ENCODE assay signal across 8 cellular contexts in genomic region chr7:1533569-1534329, GRCh38. TPM values are rescaled to one million over a fixed set of nuclear protein-coding genes. Genes with fewer than 3 reads are reported as not detected.
DNase-seq lines count a peak whose midpoint lies in the region; ATAC-seq, FAIRE-seq and TF ChIP-seq lines count a peak whose summit lies in the region.

No MANE protein-coding gene starts in this region.

- peak overlapping the region; percentile 85 for H3K4me3 Mint-ChIP-seq in activated CD4-positive, alpha-beta T cell treated with anti-CD3 and anti-CD28 coated beads, Interleukin-2, amount 10 ng/mL, durations not matched to agents 7 days and 5 days
- peak overlapping the region; percentile 80 for H3K4me3 Mint-ChIP-seq in mesothelial cell of epicardium

- peaks cover 71% of the 10 kb centered on the region for H3K4me1 ChIP-seq in vagina

- peaks cover 2% of the 10 kb centered on the region for H3K36me3 Mint-ChIP-seq in activated CD4-positive, alpha-beta T cell treated with anti-CD3 and anti-CD28 coated beads, Interleukin-2, amount 10 ng/mL, durations not matched to agents 7 days and 5 days (ENCODE audit: low read depth)
- H3K36me3 Mint-ChIP-seq in mesothelial cell of epicardium: no peaks in the 10 kb centered on the region

- no peak for TF ChIP-seq POLR2A in vagina (IDR thresholded peaks at IDR 0.05)

- H3K27me3 ChIP-seq in vagina: no peaks in the 10 kb centered on the region

- intact Hi-C loops in vagina (cut with DNase I): loop anchor here (5.0 kb wide), 1 partner anchor 39 kb away; the partner anchor contains the start of gene PSMG3

- CTCF ChIA-PET in activated CD4-positive, alpha-beta T cell treated with anti-CD3 and anti-CD28 coated beads, Interleukin-2, amount 10 ng/mL, durations not matched to agents 7 days and 5 days (lab: Charles Lee): interaction anchor here (0.8 to 1.0 kb wide), 2 partner anchors 22 to 101 kb away, joined by 3 read pairs; partner anchors contain the start of gene TMEM184A

- H3K4me1 Mint-ChIP-seq in activated CD4-positive, alpha-beta T cell treated with anti-CD3 and anti-CD28 coated beads, Interleukin-2, amount 10 ng/mL, durations not matched to agents 7 days and 5 days: peaks cover 35% of the 10 kb centered on the region
- H3K4me1 Mint-ChIP-seq in mesothelial cell of epicardium: peaks cover 53% of the 10 kb centered on the region

- H3K27ac Mint-ChIP-seq in activated CD4-positive, alpha-beta T cell treated with anti-CD3 and anti-CD28 coated beads, Interleukin-2, amount 10 ng/mL, durations not matched to agents 7 days and 5 days: peak overlapping the region; percentile 95
- peak overlapping the region; percentile 95 for H3K27ac Mint-ChIP-seq in mesothelial cell of epicardium

- no peak for TF ChIP-seq CTCF in mesothelial cell of epicardium (IDR thresholded peaks at IDR 0.05; ENCODE audit: unreplicated experiment)
- TF ChIP-seq CTCF in vagina (IDR thresholded peaks at IDR 0.05): no peak

- DNase-seq in activated CD4-positive, alpha-beta T cell treated with anti-CD3 and anti-CD28 coated beads, Interleukin-2, amount 10 ng/mL, durations not matched to agents 7 days and 5 days: no peak
- DNase-seq in activated CD4-positive, alpha-beta T cell treated with anti-CD3 and anti-CD28 coated beads, Interleukin-2, amount 50 U/mL, for 4 hours: no peak
- DNase-seq in RCC 7860 (ENCODE audit: low spot score): peak; percentile 93
- no peak for DNase-seq in mesothelial cell of epicardium (ENCODE audit: low spot score in 2 of 2, unreplicated experiment in 2 of 2)
- DNase-seq in vagina (ENCODE audit: extremely low spot score in 2 of 2): no peak
- no peak for DNase-seq in RPMI8226

- H3K9me3 ChIP-seq in vagina: no peaks in the 10 kb centered on the region

- POLR2A ChIA-PET in activated CD4-positive, alpha-beta T cell treated with anti-CD3 and anti-CD28 coated beads, Interleukin-2, amount 10 ng/mL, durations not matched to agents 7 days and 5 days (lab: Charles Lee): no interaction called here

- H3K36me3 ChIP-seq in vagina: no peaks in the 10 kb centered on the region

- no peak for ATAC-seq in GM18909 (IDR thresholded peaks at IDR 0.05; ENCODE audit: poor library complexity, unreplicated experiment)

- peak overlapping the region; percentile 70 to 95 for H3K4me3 ChIP-seq in vagina

- peak; percentile 86 for FAIRE-seq in RCC 7860 (lab: Jason Lieb, UNC)

- no peaks in the 10 kb centered on the region for H3K9me3 Mint-ChIP-seq in activated CD4-positive, alpha-beta T cell treated with anti-CD3 and anti-CD28 coated beads, Interleukin-2, amount 10 ng/mL, durations not matched to agents 7 days and 5 days
- H3K9me3 Mint-ChIP-seq in mesothelial cell of epicardium: no peaks in the 10 kb centered on the region

- no peaks in the 10 kb centered on the region for H3K27me3 Mint-ChIP-seq in activated CD4-positive, alpha-beta T cell treated with anti-CD3 and anti-CD28 coated beads, Interleukin-2, amount 10 ng/mL, durations not matched to agents 7 days and 5 days
- peaks cover 3% of the 10 kb centered on the region for H3K27me3 Mint-ChIP-seq in mesothelial cell of epicardium (ENCODE audit: low read depth)

- H3K27ac ChIP-seq in cingulate gyrus (ENCODE audit: low read depth, low read length): peak overlapping the region; percentile 92
- peak overlapping the region; percentile 99 for H3K27ac ChIP-seq in vagina

RNA-seq across cellular contexts. Expression of gene MAFK, which starts 3.2 kb away (rescaled TPM):
- total RNA-seq in activated CD4-positive, alpha-beta T cell treated with anti-CD3 and anti-CD28 coated beads, Interleukin-2, amount 10 ng/mL, durations not matched to agents 7 days and 5 days: 10 to 100 TPM; 24.7 to 29.3 TPM
- total RNA-seq in mesothelial cell of epicardium: 46.0 to 47.7 TPM (median 46.5 TPM) in 3 replicates
- total RNA-seq in vagina: 30.0 TPM

RNA-seq across cellular contexts. Expression of gene TMEM184A, which starts 22.3 kb away (rescaled TPM):
- total RNA-seq in activated CD4-positive, alpha-beta T cell treated with anti-CD3 and anti-CD28 coated beads, Interleukin-2, amount 10 ng/mL, durations not matched to agents 7 days and 5 days: not detected
- total RNA-seq in mesothelial cell of epicardium: 4.3 to 5.0 TPM (median 5.0 TPM) in 3 replicates
- 129 TPM for total RNA-seq in vagina

RNA-seq across cellular contexts. Expression of gene INTS1, which starts 29.6 kb away (rescaled TPM):
- total RNA-seq in activated CD4-positive, alpha-beta T cell treated with anti-CD3 and anti-CD28 coated beads, Interleukin-2, amount 10 ng/mL, durations not matched to agents 7 days and 5 days: 100 to 1,000 TPM in 1 of 2 experiments, 10 to 100 TPM in 1; 90.6 to 104 TPM
- 141 to 163 TPM (median 149 TPM) in 3 replicates for total RNA-seq in mesothelial cell of epicardium
- total RNA-seq in vagina: 67.3 TPM

RNA-seq across cellular contexts. Expression of gene PSMG3, which starts 36.1 kb away (rescaled TPM):
- 10 to 100 TPM; 23.1 to 29.3 TPM for total RNA-seq in activated CD4-positive, alpha-beta T cell treated with anti-CD3 and anti-CD28 coated beads, Interleukin-2, amount 10 ng/mL, durations not matched to agents 7 days and 5 days
- total RNA-seq in mesothelial cell of epicardium (27.0 to 32.5 TPM (median 31.0 TPM) in 3 replicates), vagina (49.6 TPM)

Comparison
In these comparisons a context has a peak if more than half of its experiments do, and no peak if none do; other contexts are left out.
1. RNA of gene TMEM184A, which starts 22.3 kb away (total RNA-seq): 129 TPM in vagina (single experiment); 4.3 to 5.0 TPM in mesothelial cell of epicardium and not detected in activated CD4-positive, alpha-beta T cell treated with anti-CD3 and anti-CD28 coated beads, Interleukin-2, amount 10 ng/mL, durations not matched to agents 7 days and 5 days; every median in the first group is over 10 times any median in the second.